In genomic region chr11:834371-835316, GRCh38 we compare ENCODE assay signal across 1 cellular context.
A peak's percentile ranks its signal among the peaks of the same experiment; 100 is the strongest.
TF ChIP-seq lines count a peak whose summit lies in the region.

No MANE protein-coding gene starts in this region.

TF ChIP-seq in A549, 52 proteins besides CTCF, POLR2A, EP300 and RAD21 (continued from another document):
- 0 out of 2 replicates have a peak, but pooled peaks have one; percentile 32 for TF ChIP-seq ATOH8 (CRISPR knock-in tag; IDR thresholded peaks at IDR 0.05; ENCODE audit: low read depth)
- peak; percentile 29; the same call in 1 of the 2 replicates for TF ChIP-seq NFE2L2 (conservative IDR thresholded peaks at IDR 0.05; ENCODE audit: low read length)
- TF ChIP-seq, protein P1, sequence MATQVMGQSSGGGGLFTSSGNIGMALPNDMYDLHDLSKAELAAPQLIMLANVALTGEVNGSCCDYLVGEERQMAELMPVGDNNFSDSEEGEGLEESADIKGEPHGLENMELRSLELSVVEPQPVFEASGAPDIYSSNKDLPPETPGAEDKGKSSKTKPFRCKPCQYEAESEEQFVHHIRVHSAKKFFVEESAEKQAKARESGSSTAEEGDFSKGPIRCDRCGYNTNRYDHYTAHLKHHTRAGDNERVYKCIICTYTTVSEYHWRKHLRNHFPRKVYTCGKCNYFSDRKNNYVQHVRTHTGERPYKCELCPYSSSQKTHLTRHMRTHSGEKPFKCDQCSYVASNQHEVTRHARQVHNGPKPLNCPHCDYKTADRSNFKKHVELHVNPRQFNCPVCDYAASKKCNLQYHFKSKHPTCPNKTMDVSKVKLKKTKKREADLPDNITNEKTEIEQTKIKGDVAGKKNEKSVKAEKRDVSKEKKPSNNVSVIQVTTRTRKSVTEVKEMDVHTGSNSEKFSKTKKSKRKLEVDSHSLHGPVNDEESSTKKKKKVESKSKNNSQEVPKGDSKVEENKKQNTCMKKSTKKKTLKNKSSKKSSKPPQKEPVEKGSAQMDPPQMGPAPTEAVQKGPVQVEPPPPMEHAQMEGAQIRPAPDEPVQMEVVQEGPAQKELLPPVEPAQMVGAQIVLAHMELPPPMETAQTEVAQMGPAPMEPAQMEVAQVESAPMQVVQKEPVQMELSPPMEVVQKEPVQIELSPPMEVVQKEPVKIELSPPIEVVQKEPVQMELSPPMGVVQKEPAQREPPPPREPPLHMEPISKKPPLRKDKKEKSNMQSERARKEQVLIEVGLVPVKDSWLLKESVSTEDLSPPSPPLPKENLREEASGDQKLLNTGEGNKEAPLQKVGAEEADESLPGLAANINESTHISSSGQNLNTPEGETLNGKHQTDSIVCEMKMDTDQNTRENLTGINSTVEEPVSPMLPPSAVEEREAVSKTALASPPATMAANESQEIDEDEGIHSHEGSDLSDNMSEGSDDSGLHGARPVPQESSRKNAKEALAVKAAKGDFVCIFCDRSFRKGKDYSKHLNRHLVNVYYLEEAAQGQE (IDR thresholded peaks at IDR 0.05): peak; percentile 14; the same call in 1 of the 2 replicates
- peak; percentile 49; the same call in 1 of the 2 replicates for TF ChIP-seq MYC (IDR thresholded peaks at IDR 0.05; ENCODE audit: borderline replicate concordance, low read length)
- peak; percentile 55; the same call in 1 of the 2 replicates for TF ChIP-seq HOXB5 (CRISPR knock-in tag; IDR thresholded peaks at IDR 0.05)
- TF ChIP-seq, protein P2, sequence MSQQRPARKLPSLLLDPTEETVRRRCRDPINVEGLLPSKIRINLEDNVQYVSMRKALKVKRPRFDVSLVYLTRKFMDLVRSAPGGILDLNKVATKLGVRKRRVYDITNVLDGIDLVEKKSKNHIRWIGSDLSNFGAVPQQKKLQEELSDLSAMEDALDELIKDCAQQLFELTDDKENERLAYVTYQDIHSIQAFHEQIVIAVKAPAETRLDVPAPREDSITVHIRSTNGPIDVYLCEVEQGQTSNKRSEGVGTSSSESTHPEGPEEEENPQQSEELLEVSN (IDR thresholded peaks at IDR 0.05; ENCODE audit: borderline replicate concordance, low read depth): peak; percentile 37; the same call in 1 of the 2 replicates
- peak in 1 of 2 experiments; percentile 30; a peak in 1 of 4 replicates for TF ChIP-seq CEBPB (IDR thresholded peaks at IDR 0.05)
- TF ChIP-seq MAZ (IDR thresholded peaks at IDR 0.05; ENCODE audit: borderline replicate concordance, low read depth, low read length): 0 out of 2 replicates have a peak, but pooled peaks have one; percentile 39
- peak; percentile 74; the same call in 1 of the 2 replicates for TF ChIP-seq GATA3 (IDR thresholded peaks at IDR 0.05; ENCODE audit: borderline replicate concordance)
- TF ChIP-seq PBX3 (IDR thresholded peaks at IDR 0.05): peak; percentile 77
- peak; percentile 72; the same call in 1 of the 2 replicates for TF ChIP-seq RARB (CRISPR knock-in tag; IDR thresholded peaks at IDR 0.05)
- peak; percentile 74; the same call in 1 of the 2 replicates for TF ChIP-seq TFCP2L1 (CRISPR knock-in tag; IDR thresholded peaks at IDR 0.05)
- TF ChIP-seq MAX (IDR thresholded peaks at IDR 0.05): peak; percentile 73
